Comparison of ENCODE assay signal across 9 cellular contexts in the genomic region with DNA sequence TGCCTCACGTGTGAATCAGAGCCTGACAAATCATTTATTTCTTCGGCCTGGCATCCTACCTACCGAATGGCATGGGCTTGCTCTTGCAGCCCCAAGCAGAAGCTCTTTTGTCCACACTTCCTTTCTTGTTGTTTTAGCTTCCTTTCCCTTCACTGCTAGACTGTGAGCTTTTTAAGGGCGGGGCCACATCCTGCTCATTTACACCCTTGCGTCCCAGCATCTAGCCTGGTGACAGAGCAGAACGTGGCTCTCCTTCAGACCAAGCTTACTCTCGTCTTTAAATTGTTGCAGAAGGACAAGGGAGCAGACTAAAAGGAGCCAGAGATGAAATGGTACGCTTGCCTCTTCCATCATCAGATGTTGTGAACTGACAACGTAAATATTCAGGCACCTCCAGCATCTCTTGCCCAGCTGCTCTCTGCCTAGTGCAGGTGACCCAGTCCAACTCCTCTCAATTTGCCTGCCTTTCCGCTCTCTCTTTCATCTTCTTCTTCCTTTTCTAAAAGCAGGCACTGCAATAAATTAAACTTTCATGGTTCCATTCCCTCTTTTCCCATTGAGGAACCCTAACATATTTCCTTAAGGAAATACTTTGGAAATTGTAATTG.
DNase-seq lines count a peak whose midpoint lies in the region; ATAC-seq and TF ChIP-seq lines count a peak whose summit lies in the region.
"Had no signal": no experiment of that assay in that cellular context is flagged by ENCODE, and none has a peak within 500 bp of the region (broad histone marks: within the 10 kb centered on the region; RNA-seq: fewer than 3 reads in every experiment).

No MANE protein-coding gene starts in this region.

- no peak overlapping the region for H2BK5ac ChIP-seq in IMR-90 (ENCODE audit: low read depth, low read length, poor library complexity, severe bottlenecking)

- no peak overlapping the region for H4K5ac ChIP-seq in IMR-90 (ENCODE audit: low read depth, low read length)

- POLR2A ChIA-PET in CD4-positive, alpha-beta T cell (lab: Charles Lee) = interaction anchor here (0.6 to 2.9 kb wide), 14 partner anchors 10 to 658 kb away, joined by 3 to 28 read pairs (median 4); a partner anchor contains a TSS
- POLR2A ChIA-PET in IMR-90 (lab: Charles Lee; ENCODE audit: unreplicated experiment) = no interaction called here

- H3K4me1 Mint-ChIP-seq in CD4-positive, alpha-beta T cell (ENCODE audit: low read depth) = peaks cover 79% of the 10 kb centered on the region
- no peaks in the 10 kb centered on the region for H3K4me1 Mint-ChIP-seq in Calu3 (ENCODE audit: low read depth, unreplicated experiment)

- H3K79me2 ChIP-seq in GM23248 (ENCODE audit: insufficient read depth) = no peaks in the 10 kb centered on the region

- dilution Hi-C loops in IMR-90 (cut with HindIII; ENCODE audit: low sequenced_read_pairs, unreplicated experiment) = no loop called here

- H4K8ac ChIP-seq in IMR-90 (ENCODE audit: low read depth in 2 of 2, low read length in 2 of 2) = no peak overlapping the region

- WGBS in IMR-90 (ENCODE audit: extremely low coverage in 2 of 2, insufficient read length in 1 of 2), 2 experiments = 78% methylated on average over 6 of the region's 10 CpGs; no CpG with 5 or more reads in 1 of the 2 experiments
- 80 to 85% methylated on average over 10 of the region's 10 CpGs for WGBS in GM23248 (ENCODE audit: low coverage in 1 of 2, low lambda C conversion rate in 2 of 2, missing lambda C conversion rate in 2 of 2), 2 experiments

- peak; percentile 27 to 61 (median 46) for DNase-seq in CD4-positive, alpha-beta T cell
- no peak for DNase-seq in IMR-90
- DNase-seq in activated T-cell treated with anti-CD3 and anti-CD28 coated beads, Interleukin-2, amount 50 U/mL, for 1 hour = peak; percentile 41
- DNase-seq in lower lobe of right lung = no peak
- no peak for DNase-seq in G401 (ENCODE audit: low spot score)
- no peak for DNase-seq in GM23248
- DNase-seq in Calu3 = no peak
- DNase-seq: RPMI8226 had no signal

- in situ Hi-C loops in IMR-90 (cut with MboI; ENCODE audit: low sequenced_read_pairs) (no loop called here), G401 (cut with HindIII; ENCODE audit: low sequenced_read_pairs) (no loop called here), GM23248 (cut with MboI) (no loop called here)

- no peak overlapping the region for H3K18ac ChIP-seq in IMR-90 (ENCODE audit: low read depth, low read length)

- no peaks in the 10 kb centered on the region for H3K79me1 ChIP-seq in IMR-90 (ENCODE audit: low read depth in 1 of 2, low read length in 2 of 2)

- no peak for TF ChIP-seq POLR2A in IMR-90 (IDR thresholded peaks at IDR 0.05; ENCODE audit: low read depth, low read length)

- H2BK20ac ChIP-seq in IMR-90 (ENCODE audit: low read depth, low read length) = no peak overlapping the region

- no peak overlapping the region for H3K4me2 ChIP-seq in IMR-90 (ENCODE audit: low read depth, low read length)
- H3K4me2 ChIP-seq in GM23248 (ENCODE audit: unreplicated experiment) = no peak overlapping the region

- H3K23ac ChIP-seq in IMR-90 (ENCODE audit: low read depth, low read length) = no peak overlapping the region

- CTCF ChIA-PET in CD4-positive, alpha-beta T cell (lab: Charles Lee) = interaction anchor here (1.3 kb wide), 1 partner anchor 228 kb away, joined by 3 read pairs; no protein-coding TSS in a partner anchor
- CTCF ChIA-PET in IMR-90 (lab: Yijun Ruan, JAX) = no interaction called here
- CTCF ChIA-PET in Calu3 (lab: Charles Lee) = no interaction called here

- no peak overlapping the region for H2BK120ac ChIP-seq in IMR-90 (ENCODE audit: low read depth, low read length)

- peak; percentile 94 for ATAC-seq in CD4-positive, alpha-beta T cell (ENCODE audit: poor library complexity)
- ATAC-seq in IMR-90 (ENCODE audit: low read depth) = no peak
- peak; percentile 32 to 34 for ATAC-seq in lower lobe of right lung
- ATAC-seq in GM18498 (IDR thresholded peaks at IDR 0.05; ENCODE audit: unreplicated experiment) = no peak

- peak overlapping the region; percentile 83 for H3K27ac Mint-ChIP-seq in CD4-positive, alpha-beta T cell
- no peak overlapping the region for H3K27ac Mint-ChIP-seq in Calu3 (ENCODE audit: unreplicated experiment)

- H2BK15ac ChIP-seq in IMR-90 (ENCODE audit: low read depth, low read length) = no peak overlapping the region

- H3K9ac ChIP-seq in IMR-90 (ENCODE audit: low read depth, low read length) (no peak overlapping the region), GM23248 (no peak overlapping the region)

- no peaks in the 10 kb centered on the region for H3K9me3 Mint-ChIP-seq in CD4-positive, alpha-beta T cell
- H3K9me3 Mint-ChIP-seq in Calu3 (ENCODE audit: low read depth, unreplicated experiment) = no peaks in the 10 kb centered on the region

- no peak overlapping the region for H2AK9ac ChIP-seq in IMR-90 (replicated peaks; ENCODE audit: low read depth, low read length, poor library complexity)

- H3K36me3 ChIP-seq in IMR-90 (ENCODE audit: control insufficient read depth, insufficient read depth, low read length) (no peaks in the 10 kb centered on the region), lower lobe of right lung (no peaks in the 10 kb centered on the region), GM23248 (ENCODE audit: low read depth) (no peaks in the 10 kb centered on the region)

- H3K4ac ChIP-seq in IMR-90 (ENCODE audit: low read depth, low read length) = 0 out of 2 replicates have a peak overlapping the region, but pooled peaks have one; percentile 14

- no peaks in the 10 kb centered on the region for H3K9me3 ChIP-seq in CD4-positive, alpha-beta T cell (ENCODE audit: control insufficient read depth, low read length)
- H3K9me3 ChIP-seq in IMR-90 (ENCODE audit: control insufficient read depth, insufficient read depth, low read length) (no peaks in the 10 kb centered on the region), lower lobe of right lung (no peaks in the 10 kb centered on the region), GM23248 (ENCODE audit: low read depth) (no peaks in the 10 kb centered on the region)

- H2AK5ac ChIP-seq in IMR-90 (ENCODE audit: low read depth, low read length) = 0 out of 2 replicates have a peak overlapping the region, but pooled peaks have one; percentile 25

- H4K20me1 ChIP-seq in IMR-90 (ENCODE audit: insufficient read depth, low read length) (no peaks in the 10 kb centered on the region), GM23248 (ENCODE audit: insufficient read depth) (no peaks in the 10 kb centered on the region)

- no peak overlapping the region for H3K4me3 ChIP-seq in IMR-90 (ENCODE audit: insufficient read depth, low read depth, low read length)
- no peak overlapping the region for H3K4me3 ChIP-seq in lower lobe of right lung
- H3K4me3 ChIP-seq in GM23248 = no peak overlapping the region

- peaks cover 5% of the 10 kb centered on the region; the same call in 1 of the 2 replicates for H3F3A ChIP-seq in GM23248 (ENCODE audit: insufficient read depth)

- no peak overlapping the region for H3K14ac ChIP-seq in IMR-90 (replicated peaks; ENCODE audit: low read depth, low read length)

- H3K4me1 ChIP-seq in IMR-90 (ENCODE audit: control insufficient read depth, insufficient read depth, low read length) (peaks cover 7% of the 10 kb centered on the region), lower lobe of right lung (peaks cover 17% of the 10 kb centered on the region), GM23248 (ENCODE audit: insufficient read depth) (0 out of 2 replicates have a peak, but pooled peaks cover 7% of the 10 kb centered on the region)

- TF ChIP-seq CTCF in CD4-positive, alpha-beta T cell (IDR thresholded peaks at IDR 0.05) = no peak
- TF ChIP-seq CTCF in IMR-90 (conservative IDR thresholded peaks at IDR 0.05; ENCODE audit: low read depth, low read length) (no peak), lower lobe of right lung (IDR thresholded peaks at IDR 0.05) (no peak), Calu3 (IDR thresholded peaks at IDR 0.05; ENCODE audit: unreplicated experiment) (no peak)

- BruUV-seq in IMR-90 (replicated peaks; lab: Mats Ljungman, UMichigan) (no TSS peak), Calu3 (replicated peaks; lab: Mats Ljungman, UMichigan) (no TSS peak)

- no peak overlapping the region for H4K91ac ChIP-seq in IMR-90 (ENCODE audit: insufficient read depth, low read depth, low read length)

- H2AFZ ChIP-seq in IMR-90 (replicated peaks; ENCODE audit: low read length, poor library complexity) (peak overlapping the region; percentile 3), GM23248 (no peak overlapping the region)

- H3K9me2 ChIP-seq in GM23248 (ENCODE audit: insufficient read depth) = no peaks in the 10 kb centered on the region

- no peak for TF ChIP-seq RAD21 in IMR-90 (IDR thresholded peaks at IDR 0.05; ENCODE audit: low read length)

- H3K4me3 Mint-ChIP-seq in CD4-positive, alpha-beta T cell = peak overlapping the region; percentile 56
- H3K4me3 Mint-ChIP-seq in Calu3 (ENCODE audit: low read depth, unreplicated experiment) = no peak overlapping the region

- intact Hi-C loops in CD4-positive, alpha-beta T cell (cut with DNase I, micrococcal nuclease) = no loop called here
- intact Hi-C loops in IMR-90 (cut with micrococcal nuclease) (no loop called here), lower lobe of right lung (cut with DNase I) (no loop called here), Calu3 (cut with micrococcal nuclease; ENCODE audit: unreplicated experiment) (no loop called here)

- no peak overlapping the region for H3K56ac ChIP-seq in IMR-90 (ENCODE audit: extremely low read depth, insufficient read depth, low read length)

- H3K27me3 Mint-ChIP-seq in CD4-positive, alpha-beta T cell = no peaks in the 10 kb centered on the region
- peaks cover 10% of the 10 kb centered on the region for H3K27me3 Mint-ChIP-seq in Calu3 (ENCODE audit: unreplicated experiment)

- H3K9me1 ChIP-seq in IMR-90 (ENCODE audit: insufficient read depth, low read length) = peaks cover 16% of the 10 kb centered on the region

- no peaks in the 10 kb centered on the region for H3K27me3 ChIP-seq in CD4-positive, alpha-beta T cell (ENCODE audit: control insufficient read depth, insufficient read depth, low read length)
- H3K27me3 ChIP-seq in IMR-90 (ENCODE audit: control insufficient read depth, insufficient read depth, low read length) = no peaks in the 10 kb centered on the region; the same call in 1 of the 2 replicates
- no peaks in the 10 kb centered on the region for H3K27me3 ChIP-seq in lower lobe of right lung (ENCODE audit: low read depth)
- no peaks in the 10 kb centered on the region for H3K27me3 ChIP-seq in GM23248 (replicated peaks; ENCODE audit: insufficient read depth)

- H3K36me3 Mint-ChIP-seq in CD4-positive, alpha-beta T cell (ENCODE audit: low read depth) = no peaks in the 10 kb centered on the region
- no peaks in the 10 kb centered on the region for H3K36me3 Mint-ChIP-seq in Calu3 (ENCODE audit: insufficient read depth, unreplicated experiment)

- peak overlapping the region; percentile 55 for H3K27ac ChIP-seq in CD4-positive, alpha-beta T cell (ENCODE audit: low read depth, low read length)
- no peak overlapping the region for H3K27ac ChIP-seq in IMR-90 (ENCODE audit: insufficient read depth, low read length)
- H3K27ac ChIP-seq in lower lobe of right lung = no peak overlapping the region
- H3K27ac ChIP-seq in GM23248 = no peak overlapping the region

TF ChIP-seq in IMR-90, 13 proteins besides CTCF, POLR2A, EP300 and RAD21:
- no peak for TF ChIP-seq RFX5 (IDR thresholded peaks at IDR 0.05; ENCODE audit: low read depth, low read length)

Comparison
In these comparisons a context has a peak if more than half of its experiments do, and no peak if none do; other contexts are left out.
1. ATAC-seq: peak in CD4-positive, alpha-beta T cell (single experiment) and lower lobe of right lung (2 of 2); none in IMR-90 (single experiment) and GM18498 (single experiment).
2. DNase-seq: peak in CD4-positive, alpha-beta T cell (10 of 10) and activated T-cell treated with anti-CD3 and anti-CD28 coated beads, Interleukin-2, amount 50 U/mL, for 1 hour (single experiment); none in IMR-90 (single experiment), lower lobe of right lung (single experiment), G401 (single experiment), GM23248 (single experiment) and Calu3 (single experiment).